Comparison of ENCODE assay signal across 1 cellular context in genomic region chrX:71579136-71579989, GRCh38.
A peak's percentile ranks its signal among the peaks of the same experiment; 100 is the strongest.
TF ChIP-seq lines count a peak whose summit lies in the region.

No MANE protein-coding gene starts in this region.

TF ChIP-seq in K562, 482 proteins besides CTCF, POLR2A, EP300 and RAD21:
- TF ChIP-seq KLF16 (IDR thresholded peaks at IDR 0.05), result 0 out of 2 replicates have a peak, but pooled peaks have one; percentile 56
- no peak for TF ChIP-seq TRIM25 (IDR thresholded peaks at IDR 0.05; ENCODE audit: borderline replicate concordance)
- TF ChIP-seq TRIM24 (IDR thresholded peaks at IDR 0.05), result peak in 1 of 2 experiments; percentile 37; a peak in 1 of 4 replicates
TF ChIP-seq in K562: peak in this region for 2.
